In genomic region chr10:111234234-111234633, GRCh38 we compare ENCODE assay signal across 8 cellular contexts.
"Had no signal": no experiment of that assay in that cellular context is flagged by ENCODE, and none has a peak within 500 bp of the region (broad histone marks: within the 10 kb centered on the region; RNA-seq: fewer than 3 reads in every experiment).

No MANE protein-coding gene starts in this region.

- FAIRE-seq: G401.6, GM12878, GM12891, GM12892, GM18507, GM19239 had no signal

- DNase-seq: GDM1, GF-D8 had no signal

- ATAC-seq: GM12878 had no signal

- H3K4me3 ChIP-seq: GM12878 had no signal
